1 cellular context compared by ENCODE assay signal in the genomic region with DNA sequence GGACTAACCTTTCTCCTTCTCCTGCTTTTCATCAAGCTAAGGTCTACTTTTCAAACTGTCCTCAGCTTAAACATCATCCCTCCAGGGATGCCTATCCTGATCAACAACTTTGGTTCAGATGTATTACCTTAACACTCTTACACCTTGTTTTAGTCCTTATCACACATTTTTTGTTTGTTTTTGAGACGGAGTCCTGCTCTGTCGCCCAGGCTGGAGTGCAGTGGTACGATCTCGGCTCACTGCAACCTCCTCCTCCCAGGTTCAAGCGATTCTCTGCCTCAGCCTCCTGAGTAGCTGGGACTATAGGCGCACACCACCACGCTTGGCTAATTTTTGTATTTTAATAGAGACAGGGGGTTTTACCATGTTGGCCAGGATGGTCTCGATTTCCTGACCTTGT.
TF ChIP-seq lines count a peak whose summit lies in the region.

No MANE protein-coding gene starts in this region.

TF ChIP-seq in GM12878, 131 proteins besides CTCF, POLR2A, EP300 and RAD21:
- TF ChIP-seq MXI1 (IDR thresholded peaks at IDR 0.05; ENCODE audit: low read depth, low read length) (0 out of 2 replicates have a peak, but pooled peaks have one; percentile 37), HDGF (IDR thresholded peaks at IDR 0.05) (peak; percentile 49; the same call in 1 of the 2 replicates)
